ENCODE assay signal across 31 cellular contexts in genomic region chr15:69675727-69676126, GRCh38.
"Had no signal": no experiment of that assay in that cellular context is flagged by ENCODE, and none has a peak within 500 bp of the region (broad histone marks: within the 10 kb centered on the region; RNA-seq: fewer than 3 reads in every experiment).

No MANE protein-coding gene starts in this region.

- H3K9me3 ChIP-seq: adrenal gland, body of pancreas, esophagus squamous epithelium, gastroesophageal sphincter, heart right ventricle had no signal

- DNase-seq: activated CD4-positive, alpha-beta T cell treated with anti-CD3 and anti-CD28 coated beads for 36 hours; activated CD4-positive, alpha-beta T cell treated with anti-CD3 and anti-CD28 coated beads, Interleukin-2, amount 50 U/mL, for 1 hour; activated CD4-positive, alpha-beta T cell treated with anti-CD3 and anti-CD28 coated beads, Interleukin-2, amount 50 U/mL, for 48 hours; activated CD4-positive, CD25-positive, alpha-beta regulatory T cell; activated CD4-positive, CD25-positive, alpha-beta regulatory T cell treated with anti-CD3 and anti-CD28 coated beads, Interleukin-2, amount 50 U/mL, for 72 hours; activated CD8-positive, alpha-beta memory T cell treated with anti-CD3 and anti-CD28 coated beads for 24 hours; activated CD8-positive, alpha-beta T cell treated with anti-CD3 and anti-CD28 coated beads for 36 hours; activated effector memory CD4-positive, alpha-beta T cell treated with Interleukin-2 at 50 U/mL for 16 hours; activated gamma-delta T cell treated with Interleukin-2 at 50 U/mL for 16 hours; activated naive CD4-positive, alpha-beta T cell treated with anti-CD3 and anti-CD28 coated beads, Interleukin-2, amount 50 U/mL, for 16 hours; activated naive CD4-positive, alpha-beta T cell treated with Interleukin-2 at 50 U/mL for 16 hours; activated naive CD8-positive, alpha-beta T cell treated with anti-CD3 and anti-CD28 coated beads for 36 hours; activated naive CD8-positive, alpha-beta T cell treated with anti-CD3 and anti-CD28 coated beads, Interleukin-2, amount 50 U/mL, for 24 hours; activated T-cell treated with anti-CD3 and anti-CD28 coated beads, Interleukin-2, amount 50 U/mL, for 4 hours; adrenal gland; amygdala; aorta; body of pancreas; caudate nucleus; cortex of kidney; dermis blood vessel endothelial cell; effector CD4-positive, alpha-beta T cell; effector memory CD8-positive, alpha-beta T cell; esophagus squamous epithelium; foreskin melanocyte; heart right ventricle; T-helper 2 cell had no signal

- H3K4me3 Mint-ChIP-seq: activated CD4-positive, alpha-beta T cell treated with anti-CD3 and anti-CD28 coated beads for 36 hours; activated CD8-positive, alpha-beta T cell treated with anti-CD3 and anti-CD28 coated beads for 36 hours; activated naive CD8-positive, alpha-beta T cell treated with anti-CD3 and anti-CD28 coated beads for 36 hours; activated naive CD8-positive, alpha-beta T cell treated with anti-CD3 and anti-CD28 coated beads, Interleukin-2, amount 50 U/mL, for 24 hours; activated T-cell treated with anti-CD3 and anti-CD28 coated beads, Interleukin-2, amount 50 U/mL, for 4 hours; activated T-helper 17 cell treated with anti-CD3 and anti-CD28 coated beads, Interleukin-2, amount 50 U/mL, for 72 hours; effector memory CD8-positive, alpha-beta T cell had no signal

- H3K27ac ChIP-seq: adrenal gland, body of pancreas, esophagus squamous epithelium, gastroesophageal sphincter, heart right ventricle, hepatocyte had no signal

- H3K36me3 ChIP-seq: adrenal gland, esophagus squamous epithelium, gastroesophageal sphincter, heart right ventricle had no signal

- H3K4me2 ChIP-seq: hepatocyte had no signal

- H3K79me2 ChIP-seq: hepatocyte had no signal

- ATAC-seq: activated CD4-positive, alpha-beta T cell treated with anti-CD3 and anti-CD28 coated beads for 36 hours; activated CD8-positive, alpha-beta T cell treated with anti-CD3 and anti-CD28 coated beads for 36 hours; activated naive CD8-positive, alpha-beta T cell treated with anti-CD3 and anti-CD28 coated beads, Interleukin-2, amount 50 U/mL, for 24 hours; activated T-cell treated with anti-CD3 and anti-CD28 coated beads, Interleukin-2, amount 50 U/mL, for 4 hours; activated T-helper 17 cell treated with anti-CD3 and anti-CD28 coated beads, Interleukin-2, amount 50 U/mL, for 72 hours; body of pancreas; effector memory CD8-positive, alpha-beta T cell; gastroesophageal sphincter; heart right ventricle had no signal

- H3K27ac Mint-ChIP-seq: activated CD4-positive, alpha-beta T cell treated with anti-CD3 and anti-CD28 coated beads for 36 hours; activated CD8-positive, alpha-beta T cell treated with anti-CD3 and anti-CD28 coated beads for 36 hours; activated naive CD8-positive, alpha-beta T cell treated with anti-CD3 and anti-CD28 coated beads for 36 hours; activated naive CD8-positive, alpha-beta T cell treated with anti-CD3 and anti-CD28 coated beads, Interleukin-2, amount 50 U/mL, for 24 hours; activated T-helper 17 cell treated with anti-CD3 and anti-CD28 coated beads, Interleukin-2, amount 50 U/mL, for 72 hours had no signal

- H3K36me3 Mint-ChIP-seq: activated naive CD8-positive, alpha-beta T cell treated with anti-CD3 and anti-CD28 coated beads for 36 hours had no signal

- H3K27me3 ChIP-seq: adrenal gland, body of pancreas had no signal

- H3K4me3 ChIP-seq: adrenal gland, body of pancreas, esophagus squamous epithelium, gastroesophageal sphincter, heart right ventricle, hepatocyte had no signal

- H2AFZ ChIP-seq: hepatocyte had no signal

- H3K4me1 ChIP-seq: adrenal gland, body of pancreas, esophagus squamous epithelium, gastroesophageal sphincter, heart right ventricle had no signal

- H3K9me3 Mint-ChIP-seq: activated CD8-positive, alpha-beta T cell treated with anti-CD3 and anti-CD28 coated beads for 36 hours; activated naive CD8-positive, alpha-beta T cell treated with anti-CD3 and anti-CD28 coated beads, Interleukin-2, amount 50 U/mL, for 24 hours; activated T-cell treated with anti-CD3 and anti-CD28 coated beads, Interleukin-2, amount 50 U/mL, for 4 hours; activated T-helper 17 cell treated with anti-CD3 and anti-CD28 coated beads, Interleukin-2, amount 50 U/mL, for 72 hours; effector memory CD8-positive, alpha-beta T cell had no signal

- FAIRE-seq: colon had no signal
